Comparison of ENCODE assay signal across 22 cellular contexts in genomic region chr3:134665243-134665642, GRCh38. TPM values are rescaled to one million over a fixed set of nuclear protein-coding genes. Genes with fewer than 3 reads are reported as not detected.
"Had no signal": no experiment of that assay in that cellular context is flagged by ENCODE, and none has a peak within 500 bp of the region (broad histone marks: within the 10 kb centered on the region; RNA-seq: fewer than 3 reads in every experiment).

No MANE protein-coding gene starts in this region.

- H3K4me3 ChIP-seq: adrenal gland, dorsolateral prefrontal cortex, mucosa of descending colon, suprapubic skin had no signal

- H3K36me3 ChIP-seq: adrenal gland, suprapubic skin had no signal

- H3K4me1 ChIP-seq: adrenal gland, suprapubic skin had no signal

- H3K27me3 ChIP-seq: adrenal gland, dorsolateral prefrontal cortex, suprapubic skin had no signal

- ATAC-seq: activated naive CD4-positive, alpha-beta T cell treated with anti-CD3 and anti-CD28 coated beads, Interleukin-2, amount 50 U/mL, for 72 hours; activated T-cell treated with anti-CD3 and anti-CD28 coated beads, Interleukin-2, amount 50 U/mL, for 72 hours; left colon; mucosa of descending colon; stimulated activated naive CD8-positive, alpha-beta T cell treated with anti-CD3 and anti-CD28 coated beads, Interleukin-15, amount 100 ng/mL, for 72 hours had no signal

- H3K9me3 ChIP-seq: adrenal gland, mucosa of descending colon, suprapubic skin had no signal

- DNase-seq: activated CD4-positive, CD25-positive, alpha-beta regulatory T cell treated with anti-CD3 and anti-CD28 coated beads, Interleukin-2, amount 50 U/mL, for 72 hours; activated effector memory CD4-positive, alpha-beta T cell treated with anti-CD3 and anti-CD28 coated beads, Interleukin-2, amount 50 U/mL, for 16 hours; activated T-cell treated with anti-CD3 and anti-CD28 coated beads, Interleukin-2, amount 50 U/mL, for 72 hours; foreskin fibroblast; hypothalamus; islet precursor cell; left colon; mucosa of descending colon; naive B cell; small intestine; stimulated activated CD4-positive, alpha-beta T cell treated with anti-CD3 and anti-CD28 coated beads, Interleukin-15, amount 100 ng/mL, for 24 hours; stimulated activated CD4-positive, alpha-beta T cell treated with anti-CD3 and anti-CD28 coated beads, Interleukin-4, amount 100 ng/mL, for 1 hour; stimulated activated naive CD8-positive, alpha-beta T cell treated with anti-CD3 and anti-CD28 coated beads, Interleukin-15, amount 100 ng/mL, for 72 hours; trophoblast cell had no signal

- H3K27ac ChIP-seq: adrenal gland, dorsolateral prefrontal cortex, epithelial cell of prostate, suprapubic skin had no signal

RNA-seq across cellular contexts. Expression of gene KY, which starts 14.4 kb away (rescaled TPM):
- total RNA-seq: activated CD8-positive, alpha-beta memory T cell treated with anti-CD3 and anti-CD28 coated beads for 36 hours; activated naive CD4-positive, alpha-beta T cell treated with anti-CD3 and anti-CD28 coated beads, Interleukin-2, amount 50 U/mL, for 72 hours; activated T-cell treated with anti-CD3 and anti-CD28 coated beads, Interleukin-2, amount 50 U/mL, for 72 hours; bronchial epithelial cell; progenitor cell of endocrine pancreas had no signal
